ENCODE assay signal across 9 cellular contexts in the genomic region with DNA sequence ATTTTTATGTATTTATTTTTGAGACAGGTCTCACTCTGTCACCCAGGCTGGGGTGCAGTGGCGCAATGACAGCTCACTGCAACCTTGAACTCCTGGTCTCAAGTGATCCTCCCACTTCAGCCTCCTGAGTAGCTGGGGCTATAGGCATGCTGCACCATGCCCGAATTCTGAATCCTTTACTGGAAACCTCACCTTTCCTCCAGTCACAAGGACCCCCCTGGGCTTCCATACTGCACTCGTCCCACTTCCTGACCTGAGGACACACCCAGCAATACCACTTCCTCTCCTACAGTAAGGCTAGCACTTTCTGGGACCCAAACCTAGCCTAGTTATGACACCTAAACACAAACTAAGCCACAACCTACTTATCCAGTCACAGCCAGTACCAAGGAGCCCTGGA.
DNase-seq lines count a peak whose midpoint lies in the region; ATAC-seq and TF ChIP-seq lines count a peak whose summit lies in the region.
"Had no signal": no experiment of that assay in that cellular context is flagged by ENCODE, and none has a peak within 500 bp of the region (broad histone marks: within the 10 kb centered on the region; RNA-seq: fewer than 3 reads in every experiment).

No MANE protein-coding gene starts in this region.

- intact Hi-C loops in activated T-helper 1 cell treated with anti-CD3 and anti-CD28 coated beads, Interleukin-12 subunit alpha, Interleukin-12 subunit beta, Interleukin-2, Interleukin-4 antibody, amounts not matched to agents 30 ng/mL and 10 ng/mL and 1 ng/mL, durations not matched to agents 14 hours and 24 hours and 36 hours (cut with micrococcal nuclease) = no loop called here
- intact Hi-C loops in sigmoid colon (cut with DNase I) = no loop called here

- H3K4me1 ChIP-seq in sigmoid colon = peaks cover 0 to 23% (median 9%) of the 10 kb centered on the region in 4 donors

- peaks cover 15% of the 10 kb centered on the region for H3K36me3 Mint-ChIP-seq in activated T-helper 1 cell treated with anti-CD3 and anti-CD28 coated beads, Interleukin-12 subunit alpha, Interleukin-12 subunit beta, Interleukin-2, Interleukin-4 antibody, amounts not matched to agents 30 ng/mL and 10 ng/mL and 1 ng/mL, durations not matched to agents 14 hours and 24 hours and 36 hours (ENCODE audit: low read depth)
- H3K36me3 Mint-ChIP-seq in nephron progenitor cell (ENCODE audit: low read depth) = peaks cover 60% of the 10 kb centered on the region

- TF ChIP-seq POLR2A in sigmoid colon (IDR thresholded peaks at IDR 0.05) = no peak

- H3K27me3 Mint-ChIP-seq in activated T-helper 1 cell treated with anti-CD3 and anti-CD28 coated beads, Interleukin-12 subunit alpha, Interleukin-12 subunit beta, Interleukin-2, Interleukin-4 antibody, amounts not matched to agents 30 ng/mL and 10 ng/mL and 1 ng/mL, durations not matched to agents 14 hours and 24 hours and 36 hours (ENCODE audit: insufficient read depth) = no peaks in the 10 kb centered on the region
- no peaks in the 10 kb centered on the region for H3K27me3 Mint-ChIP-seq in nephron progenitor cell (ENCODE audit: low read depth, poor library complexity)

- TF ChIP-seq EP300 in sigmoid colon (IDR thresholded peaks at IDR 0.05) = no peak

- H3K4me3 ChIP-seq in Jurkat, Clone E6-1 (ENCODE audit: low read length) = no peak overlapping the region
- H3K4me3 ChIP-seq in sigmoid colon = no peak overlapping the region

- ATAC-seq in GM18511 (IDR thresholded peaks at IDR 0.05; ENCODE audit: unreplicated experiment) = no peak

- peak; percentile 60 for DNase-seq in activated CD8-positive, alpha-beta memory T cell treated with anti-CD3 and anti-CD28 coated beads for 24 hours
- DNase-seq in activated CD8-positive, alpha-beta memory T cell treated with anti-CD3 and anti-CD28 coated beads, Interleukin-2, amount 50 U/mL, for 4 hours = no peak
- peak; percentile 76 for DNase-seq in Jurkat, Clone E6-1 (ENCODE audit: low read depth, low spot score)
- peak; percentile 43 for DNase-seq in activated T-helper 1 cell treated with anti-CD3 and anti-CD28 coated beads, Interleukin-12 subunit alpha, Interleukin-12 subunit beta, Interleukin-2, Interleukin-4 antibody, amounts not matched to agents 30 ng/mL and 10 ng/mL and 1 ng/mL, durations not matched to agents 14 hours and 24 hours and 36 hours (ENCODE audit: low spot score)
- DNase-seq in nephron progenitor cell = no peak
- no peak for DNase-seq in sigmoid colon
- no peak for DNase-seq in DMS53 (lab: John Stamatoyannopoulos, UW)

- H3K27ac Mint-ChIP-seq in activated T-helper 1 cell treated with anti-CD3 and anti-CD28 coated beads, Interleukin-12 subunit alpha, Interleukin-12 subunit beta, Interleukin-2, Interleukin-4 antibody, amounts not matched to agents 30 ng/mL and 10 ng/mL and 1 ng/mL, durations not matched to agents 14 hours and 24 hours and 36 hours = peak overlapping the region; percentile 78
- H3K27ac Mint-ChIP-seq in nephron progenitor cell = peak overlapping the region; percentile 24
- H3K27ac Mint-ChIP-seq: nephron had no signal

- TF ChIP-seq CTCF in nephron progenitor cell (IDR thresholded peaks at IDR 0.05) (no peak), sigmoid colon (IDR thresholded peaks at IDR 0.05) (no peak)

- no peak overlapping the region for H3K27ac ChIP-seq in sigmoid colon

- no peaks in the 10 kb centered on the region for H3K9me3 ChIP-seq in sigmoid colon

- peak overlapping the region; percentile 24 for H3K4me3 Mint-ChIP-seq in activated T-helper 1 cell treated with anti-CD3 and anti-CD28 coated beads, Interleukin-12 subunit alpha, Interleukin-12 subunit beta, Interleukin-2, Interleukin-4 antibody, amounts not matched to agents 30 ng/mL and 10 ng/mL and 1 ng/mL, durations not matched to agents 14 hours and 24 hours and 36 hours
- H3K4me3 Mint-ChIP-seq in nephron progenitor cell = no peak overlapping the region
- H3K4me3 Mint-ChIP-seq: nephron had no signal

- H3K9me3 Mint-ChIP-seq in activated T-helper 1 cell treated with anti-CD3 and anti-CD28 coated beads, Interleukin-12 subunit alpha, Interleukin-12 subunit beta, Interleukin-2, Interleukin-4 antibody, amounts not matched to agents 30 ng/mL and 10 ng/mL and 1 ng/mL, durations not matched to agents 14 hours and 24 hours and 36 hours = no peaks in the 10 kb centered on the region
- H3K9me3 Mint-ChIP-seq in nephron progenitor cell = peaks cover 30% of the 10 kb centered on the region

- WGBS in sigmoid colon, 2 donors = 64 to 66% methylated on average over 3 of the region's 3 CpGs

- H3K4me1 Mint-ChIP-seq in activated T-helper 1 cell treated with anti-CD3 and anti-CD28 coated beads, Interleukin-12 subunit alpha, Interleukin-12 subunit beta, Interleukin-2, Interleukin-4 antibody, amounts not matched to agents 30 ng/mL and 10 ng/mL and 1 ng/mL, durations not matched to agents 14 hours and 24 hours and 36 hours (ENCODE audit: low read depth) = peaks cover 66% of the 10 kb centered on the region
- H3K4me1 Mint-ChIP-seq in nephron progenitor cell = peaks cover 24% of the 10 kb centered on the region

- H3K36me3 ChIP-seq in sigmoid colon = peaks cover 0 to 9% (median 0%) of the 10 kb centered on the region in 4 donors

- H3K27me3 ChIP-seq in sigmoid colon = no peaks in the 10 kb centered on the region

Comparison
In these comparisons a context has a peak if more than half of its experiments do, and no peak if none do; other contexts are left out.
1. DNase-seq: peak in activated CD8-positive, alpha-beta memory T cell treated with anti-CD3 and anti-CD28 coated beads for 24 hours (single experiment), Jurkat, Clone E6-1 (single experiment) and activated T-helper 1 cell treated with anti-CD3 and anti-CD28 coated beads, Interleukin-12 subunit alpha, Interleukin-12 subunit beta, Interleukin-2, Interleukin-4 antibody, amounts not matched to agents 30 ng/mL and 10 ng/mL and 1 ng/mL, durations not matched to agents 14 hours and 24 hours and 36 hours (single experiment); none in activated CD8-positive, alpha-beta memory T cell treated with anti-CD3 and anti-CD28 coated beads, Interleukin-2, amount 50 U/mL, for 4 hours (single experiment), nephron progenitor cell (single experiment), sigmoid colon (single experiment) and DMS53 (single experiment).